1 cellular context compared by ENCODE assay signal in the genomic region with DNA sequence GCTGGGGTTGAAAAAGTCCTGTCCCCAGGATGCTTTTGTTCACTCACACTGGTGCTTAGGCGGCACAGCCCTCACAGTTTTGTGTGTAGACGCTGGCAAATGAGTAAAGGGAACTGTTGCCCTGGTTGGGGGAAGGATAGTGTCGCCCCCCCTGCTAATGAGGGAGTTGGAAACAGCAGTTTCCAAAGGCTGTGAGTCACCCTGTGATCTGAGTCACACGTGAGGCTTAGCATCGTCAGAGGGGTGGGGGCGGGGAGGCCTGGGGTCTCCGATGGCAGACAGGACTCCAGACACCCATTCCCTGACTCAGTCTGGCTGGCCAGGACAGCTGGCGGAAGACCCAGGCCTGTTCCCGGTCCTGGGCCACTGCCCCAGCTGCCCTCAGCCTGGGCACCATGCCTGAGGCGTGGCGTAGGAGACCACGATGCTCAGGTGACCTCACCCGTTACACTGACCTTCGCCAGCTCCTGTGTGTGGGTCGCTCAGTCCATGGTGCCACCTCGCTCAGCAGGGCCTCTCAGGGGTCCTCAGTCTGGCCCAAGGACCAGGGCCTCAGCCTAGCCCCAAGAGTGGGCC.
A peak's percentile ranks its signal among the peaks of the same experiment; 100 is the strongest.
TF ChIP-seq lines count a peak whose summit lies in the region.

No MANE protein-coding gene starts in this region.

TF ChIP-seq in K562, 482 proteins besides CTCF, POLR2A, EP300 and RAD21 (continues in another document):
- TF ChIP-seq HDAC8 (tag; IDR thresholded peaks at IDR 0.05), result no peak
- no peak for TF ChIP-seq ZNF445 (CRISPR knock-in tag; IDR thresholded peaks at IDR 0.05; ENCODE audit: low read depth)
- no peak for TF ChIP-seq LARP7 (IDR thresholded peaks at IDR 0.05)
- no peak for TF ChIP-seq PCBP2 (IDR thresholded peaks at IDR 0.05; ENCODE audit: low read depth, low read length, poor library complexity, severe bottlenecking)
- TF ChIP-seq SMARCA4 (IDR thresholded peaks at IDR 0.05), result peak; percentile 62; the same call in 1 of the 2 replicates
- no peak for TF ChIP-seq ETV6 (IDR thresholded peaks at IDR 0.05; ENCODE audit: borderline replicate concordance in 1 of 2, low read depth in 2 of 2, low read length in 1 of 2)
- no peak for TF ChIP-seq ETV6 (CRISPR knock-in tag; IDR thresholded peaks at IDR 0.05; ENCODE audit: borderline replicate concordance)
- TF ChIP-seq SIN3A (IDR thresholded peaks at IDR 0.05; ENCODE audit: borderline replicate concordance in 2 of 2, control insufficient read depth in 1 of 2, low read depth in 2 of 2, low read length in 2 of 2), result no peak
- TF ChIP-seq CREM (IDR thresholded peaks at IDR 0.05; ENCODE audit: low read depth), result peak; percentile 85
- TF ChIP-seq ZNF121 (CRISPR knock-in tag; conservative IDR thresholded peaks at IDR 0.05), result no peak
- 0 out of 2 replicates have a peak, but pooled peaks have one; percentile 17 for TF ChIP-seq L3MBTL2 (IDR thresholded peaks at IDR 0.05)
- TF ChIP-seq NFXL1 (CRISPR knock-in tag; IDR thresholded peaks at IDR 0.05), result no peak
- TF ChIP-seq, protein P1, sequence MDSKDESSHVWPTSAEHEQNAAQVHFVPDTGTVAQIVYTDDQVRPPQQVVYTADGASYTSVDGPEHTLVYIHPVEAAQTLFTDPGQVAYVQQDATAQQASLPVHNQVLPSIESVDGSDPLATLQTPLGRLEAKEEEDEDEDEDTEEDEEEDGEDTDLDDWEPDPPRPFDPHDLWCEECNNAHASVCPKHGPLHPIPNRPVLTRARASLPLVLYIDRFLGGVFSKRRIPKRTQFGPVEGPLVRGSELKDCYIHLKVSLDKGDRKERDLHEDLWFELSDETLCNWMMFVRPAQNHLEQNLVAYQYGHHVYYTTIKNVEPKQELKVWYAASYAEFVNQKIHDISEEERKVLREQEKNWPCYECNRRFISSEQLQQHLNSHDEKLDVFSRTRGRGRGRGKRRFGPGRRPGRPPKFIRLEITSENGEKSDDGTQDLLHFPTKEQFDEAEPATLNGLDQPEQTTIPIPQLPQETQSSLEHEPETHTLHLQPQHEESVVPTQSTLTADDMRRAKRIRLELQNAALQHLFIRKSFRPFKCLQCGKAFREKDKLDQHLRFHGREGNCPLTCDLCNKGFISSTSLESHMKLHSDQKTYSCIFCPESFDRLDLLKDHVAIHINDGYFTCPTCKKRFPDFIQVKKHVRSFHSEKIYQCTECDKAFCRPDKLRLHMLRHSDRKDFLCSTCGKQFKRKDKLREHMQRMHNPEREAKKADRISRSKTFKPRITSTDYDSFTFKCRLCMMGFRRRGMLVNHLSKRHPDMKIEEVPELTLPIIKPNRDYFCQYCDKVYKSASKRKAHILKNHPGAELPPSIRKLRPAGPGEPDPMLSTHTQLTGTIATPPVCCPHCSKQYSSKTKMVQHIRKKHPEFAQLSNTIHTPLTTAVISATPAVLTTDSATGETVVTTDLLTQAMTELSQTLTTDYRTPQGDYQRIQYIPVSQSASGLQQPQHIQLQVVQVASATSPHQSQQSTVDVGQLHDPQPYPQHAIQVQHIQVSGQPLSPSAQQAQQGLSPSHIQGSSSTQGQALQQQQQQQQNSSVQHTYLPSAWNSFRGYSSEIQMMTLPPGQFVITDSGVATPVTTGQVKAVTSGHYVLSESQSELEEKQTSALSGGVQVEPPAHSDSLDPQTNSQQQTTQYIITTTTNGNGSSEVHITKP (IDR thresholded peaks at IDR 0.05; ENCODE audit: partially characterized antibody), result peak; percentile 38
- 0 out of 2 replicates have a peak, but pooled peaks have one; percentile 6 for TF ChIP-seq CBFA2T2 (conservative IDR thresholded peaks at IDR 0.05)
- peak; percentile 98 for TF ChIP-seq FOSL1 (tag; conservative IDR thresholded peaks at IDR 0.05)
- TF ChIP-seq, protein P2, sequence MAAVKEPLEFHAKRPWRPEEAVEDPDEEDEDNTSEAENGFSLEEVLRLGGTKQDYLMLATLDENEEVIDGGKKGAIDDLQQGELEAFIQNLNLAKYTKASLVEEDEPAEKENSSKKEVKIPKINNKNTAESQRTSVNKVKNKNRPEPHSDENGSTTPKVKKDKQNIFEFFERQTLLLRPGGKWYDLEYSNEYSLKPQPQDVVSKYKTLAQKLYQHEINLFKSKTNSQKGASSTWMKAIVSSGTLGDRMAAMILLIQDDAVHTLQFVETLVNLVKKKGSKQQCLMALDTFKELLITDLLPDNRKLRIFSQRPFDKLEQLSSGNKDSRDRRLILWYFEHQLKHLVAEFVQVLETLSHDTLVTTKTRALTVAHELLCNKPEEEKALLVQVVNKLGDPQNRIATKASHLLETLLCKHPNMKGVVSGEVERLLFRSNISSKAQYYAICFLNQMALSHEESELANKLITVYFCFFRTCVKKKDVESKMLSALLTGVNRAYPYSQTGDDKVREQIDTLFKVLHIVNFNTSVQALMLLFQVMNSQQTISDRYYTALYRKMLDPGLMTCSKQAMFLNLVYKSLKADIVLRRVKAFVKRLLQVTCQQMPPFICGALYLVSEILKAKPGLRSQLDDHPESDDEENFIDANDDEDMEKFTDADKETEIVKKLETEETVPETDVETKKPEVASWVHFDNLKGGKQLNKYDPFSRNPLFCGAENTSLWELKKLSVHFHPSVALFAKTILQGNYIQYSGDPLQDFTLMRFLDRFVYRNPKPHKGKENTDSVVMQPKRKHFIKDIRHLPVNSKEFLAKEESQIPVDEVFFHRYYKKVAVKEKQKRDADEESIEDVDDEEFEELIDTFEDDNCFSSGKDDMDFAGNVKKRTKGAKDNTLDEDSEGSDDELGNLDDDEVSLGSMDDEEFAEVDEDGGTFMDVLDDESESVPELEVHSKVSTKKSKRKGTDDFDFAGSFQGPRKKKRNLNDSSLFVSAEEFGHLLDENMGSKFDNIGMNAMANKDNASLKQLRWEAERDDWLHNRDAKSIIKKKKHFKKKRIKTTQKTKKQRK (IDR thresholded peaks at IDR 0.05; ENCODE audit: borderline replicate concordance, low read depth, low read length), result no peak
- 0 out of 4 replicates have a peak, but pooled peaks of 1 of the 2 experiments have one; percentile 16 for TF ChIP-seq TRIM24 (IDR thresholded peaks at IDR 0.05)
- TF ChIP-seq FOS (IDR thresholded peaks at IDR 0.05; ENCODE audit: extremely low read depth, insufficient read length), result peak; percentile 45
- peak; percentile 74; the same call in 1 of the 2 replicates for TF ChIP-seq ZBTB7A (IDR thresholded peaks at IDR 0.05; ENCODE audit: borderline replicate concordance, control insufficient read depth, low read depth, low read length)
- no peak for TF ChIP-seq ZNF507 (tag; conservative IDR thresholded peaks at IDR 0.05)
- TF ChIP-seq HDAC2 (IDR thresholded peaks at IDR 0.05), result no peak
- peak; percentile 88 for TF ChIP-seq BHLHE40 (IDR thresholded peaks at IDR 0.05; ENCODE audit: low read length)
- TF ChIP-seq TAL1 (IDR thresholded peaks at IDR 0.05), result no peak
- no peak for TF ChIP-seq MEF2D (tag; conservative IDR thresholded peaks at IDR 0.05; ENCODE audit: low read depth)
- TF ChIP-seq, protein P3, sequence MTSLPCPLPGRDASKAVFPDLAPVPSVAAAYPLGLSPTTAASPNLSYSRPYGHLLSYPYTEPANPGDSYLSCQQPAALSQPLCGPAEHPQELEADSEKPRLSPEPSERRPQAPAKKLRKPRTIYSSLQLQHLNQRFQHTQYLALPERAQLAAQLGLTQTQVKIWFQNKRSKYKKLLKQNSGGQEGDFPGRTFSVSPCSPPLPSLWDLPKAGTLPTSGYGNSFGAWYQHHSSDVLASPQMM (CRISPR knock-in tag; IDR thresholded peaks at IDR 0.05), result no peak
- TF ChIP-seq OTX1 (CRISPR knock-in tag; IDR thresholded peaks at IDR 0.05), result no peak
- TF ChIP-seq, protein P4, sequence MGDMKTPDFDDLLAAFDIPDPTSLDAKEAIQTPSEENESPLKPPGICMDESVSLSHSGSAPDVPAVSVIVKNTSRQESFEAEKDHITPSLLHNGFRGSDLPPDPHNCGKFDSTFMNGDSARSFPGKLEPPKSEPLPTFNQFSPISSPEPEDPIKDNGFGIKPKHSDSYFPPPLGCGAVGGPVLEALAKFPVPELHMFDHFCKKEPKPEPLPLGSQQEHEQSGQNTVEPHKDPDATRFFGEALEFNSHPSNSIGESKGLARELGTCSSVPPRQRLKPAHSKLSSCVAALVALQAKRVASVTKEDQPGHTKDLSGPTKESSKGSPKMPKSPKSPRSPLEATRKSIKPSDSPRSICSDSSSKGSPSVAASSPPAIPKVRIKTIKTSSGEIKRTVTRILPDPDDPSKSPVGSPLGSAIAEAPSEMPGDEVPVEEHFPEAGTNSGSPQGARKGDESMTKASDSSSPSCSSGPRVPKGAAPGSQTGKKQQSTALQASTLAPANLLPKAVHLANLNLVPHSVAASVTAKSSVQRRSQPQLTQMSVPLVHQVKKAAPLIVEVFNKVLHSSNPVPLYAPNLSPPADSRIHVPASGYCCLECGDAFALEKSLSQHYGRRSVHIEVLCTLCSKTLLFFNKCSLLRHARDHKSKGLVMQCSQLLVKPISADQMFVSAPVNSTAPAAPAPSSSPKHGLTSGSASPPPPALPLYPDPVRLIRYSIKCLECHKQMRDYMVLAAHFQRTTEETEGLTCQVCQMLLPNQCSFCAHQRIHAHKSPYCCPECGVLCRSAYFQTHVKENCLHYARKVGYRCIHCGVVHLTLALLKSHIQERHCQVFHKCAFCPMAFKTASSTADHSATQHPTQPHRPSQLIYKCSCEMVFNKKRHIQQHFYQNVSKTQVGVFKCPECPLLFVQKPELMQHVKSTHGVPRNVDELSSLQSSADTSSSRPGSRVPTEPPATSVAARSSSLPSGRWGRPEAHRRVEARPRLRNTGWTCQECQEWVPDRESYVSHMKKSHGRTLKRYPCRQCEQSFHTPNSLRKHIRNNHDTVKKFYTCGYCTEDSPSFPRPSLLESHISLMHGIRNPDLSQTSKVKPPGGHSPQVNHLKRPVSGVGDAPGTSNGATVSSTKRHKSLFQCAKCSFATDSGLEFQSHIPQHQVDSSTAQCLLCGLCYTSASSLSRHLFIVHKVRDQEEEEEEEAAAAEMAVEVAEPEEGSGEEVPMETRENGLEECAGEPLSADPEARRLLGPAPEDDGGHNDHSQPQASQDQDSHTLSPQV (IDR thresholded peaks at IDR 0.05), result peak; percentile 51; the same call in 1 of the 2 replicates
- TF ChIP-seq, protein P5, sequence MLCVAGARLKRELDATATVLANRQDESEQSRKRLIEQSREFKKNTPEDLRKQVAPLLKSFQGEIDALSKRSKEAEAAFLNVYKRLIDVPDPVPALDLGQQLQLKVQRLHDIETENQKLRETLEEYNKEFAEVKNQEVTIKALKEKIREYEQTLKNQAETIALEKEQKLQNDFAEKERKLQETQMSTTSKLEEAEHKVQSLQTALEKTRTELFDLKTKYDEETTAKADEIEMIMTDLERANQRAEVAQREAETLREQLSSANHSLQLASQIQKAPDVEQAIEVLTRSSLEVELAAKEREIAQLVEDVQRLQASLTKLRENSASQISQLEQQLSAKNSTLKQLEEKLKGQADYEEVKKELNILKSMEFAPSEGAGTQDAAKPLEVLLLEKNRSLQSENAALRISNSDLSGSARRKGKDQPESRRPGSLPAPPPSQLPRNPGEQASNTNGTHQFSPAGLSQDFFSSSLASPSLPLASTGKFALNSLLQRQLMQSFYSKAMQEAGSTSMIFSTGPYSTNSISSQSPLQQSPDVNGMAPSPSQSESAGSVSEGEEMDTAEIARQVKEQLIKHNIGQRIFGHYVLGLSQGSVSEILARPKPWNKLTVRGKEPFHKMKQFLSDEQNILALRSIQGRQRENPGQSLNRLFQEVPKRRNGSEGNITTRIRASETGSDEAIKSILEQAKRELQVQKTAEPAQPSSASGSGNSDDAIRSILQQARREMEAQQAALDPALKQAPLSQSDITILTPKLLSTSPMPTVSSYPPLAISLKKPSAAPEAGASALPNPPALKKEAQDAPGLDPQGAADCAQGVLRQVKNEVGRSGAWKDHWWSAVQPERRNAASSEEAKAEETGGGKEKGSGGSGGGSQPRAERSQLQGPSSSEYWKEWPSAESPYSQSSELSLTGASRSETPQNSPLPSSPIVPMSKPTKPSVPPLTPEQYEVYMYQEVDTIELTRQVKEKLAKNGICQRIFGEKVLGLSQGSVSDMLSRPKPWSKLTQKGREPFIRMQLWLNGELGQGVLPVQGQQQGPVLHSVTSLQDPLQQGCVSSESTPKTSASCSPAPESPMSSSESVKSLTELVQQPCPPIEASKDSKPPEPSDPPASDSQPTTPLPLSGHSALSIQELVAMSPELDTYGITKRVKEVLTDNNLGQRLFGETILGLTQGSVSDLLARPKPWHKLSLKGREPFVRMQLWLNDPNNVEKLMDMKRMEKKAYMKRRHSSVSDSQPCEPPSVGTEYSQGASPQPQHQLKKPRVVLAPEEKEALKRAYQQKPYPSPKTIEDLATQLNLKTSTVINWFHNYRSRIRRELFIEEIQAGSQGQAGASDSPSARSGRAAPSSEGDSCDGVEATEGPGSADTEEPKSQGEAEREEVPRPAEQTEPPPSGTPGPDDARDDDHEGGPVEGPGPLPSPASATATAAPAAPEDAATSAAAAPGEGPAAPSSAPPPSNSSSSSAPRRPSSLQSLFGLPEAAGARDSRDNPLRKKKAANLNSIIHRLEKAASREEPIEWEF (CRISPR knock-in tag; IDR thresholded peaks at IDR 0.05), result no peak
- peak; percentile 94 for TF ChIP-seq JUND (IDR thresholded peaks at IDR 0.05; ENCODE audit: borderline replicate concordance, low read depth, low read length)
- TF ChIP-seq JUND (tag; IDR thresholded peaks at IDR 0.05; ENCODE audit: borderline replicate concordance, low read depth, low read length), result peak; percentile 76; the same call in 1 of the 3 replicates
- no peak for TF ChIP-seq ZNF561 (CRISPR knock-in tag; conservative IDR thresholded peaks at IDR 0.05)
- TF ChIP-seq MAZ (CRISPR knock-in tag; conservative IDR thresholded peaks at IDR 0.05 in 1 of 2, IDR thresholded peaks at IDR 0.05 in 1 of 2), result peak in 1 of 2 experiments; percentile 21; a peak in 1 of 4 replicates
- peak; percentile 7; the same call in 1 of the 2 replicates for TF ChIP-seq CBFA2T3 (IDR thresholded peaks at IDR 0.05)
- TF ChIP-seq, protein P6, sequence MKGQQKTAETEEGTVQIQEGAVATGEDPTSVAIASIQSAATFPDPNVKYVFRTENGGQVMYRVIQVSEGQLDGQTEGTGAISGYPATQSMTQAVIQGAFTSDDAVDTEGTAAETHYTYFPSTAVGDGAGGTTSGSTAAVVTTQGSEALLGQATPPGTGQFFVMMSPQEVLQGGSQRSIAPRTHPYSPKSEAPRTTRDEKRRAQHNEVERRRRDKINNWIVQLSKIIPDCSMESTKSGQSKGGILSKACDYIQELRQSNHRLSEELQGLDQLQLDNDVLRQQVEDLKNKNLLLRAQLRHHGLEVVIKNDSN (CRISPR knock-in tag; IDR thresholded peaks at IDR 0.05), result peak; percentile 70
- TF ChIP-seq DPF2 (IDR thresholded peaks at IDR 0.05), result peak; percentile 77
- TF ChIP-seq, protein P7, sequence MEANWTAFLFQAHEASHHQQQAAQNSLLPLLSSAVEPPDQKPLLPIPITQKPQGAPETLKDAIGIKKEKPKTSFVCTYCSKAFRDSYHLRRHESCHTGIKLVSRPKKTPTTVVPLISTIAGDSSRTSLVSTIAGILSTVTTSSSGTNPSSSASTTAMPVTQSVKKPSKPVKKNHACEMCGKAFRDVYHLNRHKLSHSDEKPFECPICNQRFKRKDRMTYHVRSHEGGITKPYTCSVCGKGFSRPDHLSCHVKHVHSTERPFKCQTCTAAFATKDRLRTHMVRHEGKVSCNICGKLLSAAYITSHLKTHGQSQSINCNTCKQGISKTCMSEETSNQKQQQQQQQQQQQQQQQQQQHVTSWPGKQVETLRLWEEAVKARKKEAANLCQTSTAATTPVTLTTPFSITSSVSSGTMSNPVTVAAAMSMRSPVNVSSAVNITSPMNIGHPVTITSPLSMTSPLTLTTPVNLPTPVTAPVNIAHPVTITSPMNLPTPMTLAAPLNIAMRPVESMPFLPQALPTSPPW (CRISPR knock-in tag; IDR thresholded peaks at IDR 0.05), result peak; percentile 83
- no peak for TF ChIP-seq ATF1 (CRISPR knock-in tag; IDR thresholded peaks at IDR 0.05)
- TF ChIP-seq ATF1 (tag; IDR thresholded peaks at IDR 0.05), result peak; percentile 44
- TF ChIP-seq DMBX1 (CRISPR knock-in tag; IDR thresholded peaks at IDR 0.05; ENCODE audit: borderline replicate concordance), result no peak; the same call in 1 of the 2 replicates
- peak; percentile 41 for TF ChIP-seq EGR1 (conservative IDR thresholded peaks at IDR 0.05)
- TF ChIP-seq RBFOX2 (IDR thresholded peaks at IDR 0.05; ENCODE audit: low read depth, low read length), result peak; percentile 31; the same call in 1 of the 2 replicates
- no peak for TF ChIP-seq BRD9 (IDR thresholded peaks at IDR 0.05; ENCODE audit: low read depth, partially characterized antibody)
